Comparison of ENCODE assay signal across 2 cellular contexts in genomic region chr9:113742471-113742870, GRCh38.
TF ChIP-seq lines count a peak whose summit lies in the region.

No MANE protein-coding gene starts in this region.

TF ChIP-seq in SK-N-SH treated with all-trans-retinoic acid at 6 μM for 48 hours, 23 proteins besides CTCF, POLR2A, EP300 and RAD21 (continued from another document):
- TF ChIP-seq, protein P1, sequence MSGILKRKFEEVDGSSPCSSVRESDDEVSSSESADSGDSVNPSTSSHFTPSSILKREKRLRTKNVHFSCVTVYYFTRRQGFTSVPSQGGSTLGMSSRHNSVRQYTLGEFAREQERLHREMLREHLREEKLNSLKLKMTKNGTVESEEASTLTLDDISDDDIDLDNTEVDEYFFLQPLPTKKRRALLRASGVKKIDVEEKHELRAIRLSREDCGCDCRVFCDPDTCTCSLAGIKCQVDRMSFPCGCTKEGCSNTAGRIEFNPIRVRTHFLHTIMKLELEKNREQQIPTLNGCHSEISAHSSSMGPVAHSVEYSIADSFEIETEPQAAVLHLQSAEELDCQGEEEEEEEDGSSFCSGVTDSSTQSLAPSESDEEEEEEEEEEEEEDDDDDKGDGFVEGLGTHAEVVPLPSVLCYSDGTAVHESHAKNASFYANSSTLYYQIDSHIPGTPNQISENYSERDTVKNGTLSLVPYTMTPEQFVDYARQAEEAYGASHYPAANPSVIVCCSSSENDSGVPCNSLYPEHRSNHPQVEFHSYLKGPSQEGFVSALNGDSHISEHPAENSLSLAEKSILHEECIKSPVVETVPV (CRISPR knock-in tag; IDR thresholded peaks at IDR 0.05) = no peak
- no peak for TF ChIP-seq PPARA (CRISPR knock-in tag; IDR thresholded peaks at IDR 0.05; ENCODE audit: borderline replicate concordance)
- no peak for TF ChIP-seq ESRRG (CRISPR knock-in tag; IDR thresholded peaks at IDR 0.05)
- no peak for TF ChIP-seq RARB (CRISPR knock-in tag; IDR thresholded peaks at IDR 0.05)
- TF ChIP-seq ISL1 (CRISPR knock-in tag; IDR thresholded peaks at IDR 0.05) = no peak
- no peak for TF ChIP-seq ZC3H10 (CRISPR knock-in tag; IDR thresholded peaks at IDR 0.05)
- TF ChIP-seq, protein P2, sequence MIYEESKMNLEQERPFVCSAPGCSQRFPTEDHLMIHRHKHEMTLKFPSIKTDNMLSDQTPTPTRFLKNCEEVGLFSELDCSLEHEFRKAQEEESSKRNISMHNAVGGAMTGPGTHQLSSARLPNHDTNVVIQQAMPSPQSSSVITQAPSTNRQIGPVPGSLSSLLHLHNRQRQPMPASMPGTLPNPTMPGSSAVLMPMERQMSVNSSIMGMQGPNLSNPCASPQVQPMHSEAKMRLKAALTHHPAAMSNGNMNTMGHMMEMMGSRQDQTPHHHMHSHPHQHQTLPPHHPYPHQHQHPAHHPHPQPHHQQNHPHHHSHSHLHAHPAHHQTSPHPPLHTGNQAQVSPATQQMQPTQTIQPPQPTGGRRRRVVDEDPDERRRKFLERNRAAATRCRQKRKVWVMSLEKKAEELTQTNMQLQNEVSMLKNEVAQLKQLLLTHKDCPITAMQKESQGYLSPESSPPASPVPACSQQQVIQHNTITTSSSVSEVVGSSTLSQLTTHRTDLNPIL (CRISPR knock-in tag; IDR thresholded peaks at IDR 0.05; ENCODE audit: low read depth) = no peak
- TF ChIP-seq, protein P3, sequence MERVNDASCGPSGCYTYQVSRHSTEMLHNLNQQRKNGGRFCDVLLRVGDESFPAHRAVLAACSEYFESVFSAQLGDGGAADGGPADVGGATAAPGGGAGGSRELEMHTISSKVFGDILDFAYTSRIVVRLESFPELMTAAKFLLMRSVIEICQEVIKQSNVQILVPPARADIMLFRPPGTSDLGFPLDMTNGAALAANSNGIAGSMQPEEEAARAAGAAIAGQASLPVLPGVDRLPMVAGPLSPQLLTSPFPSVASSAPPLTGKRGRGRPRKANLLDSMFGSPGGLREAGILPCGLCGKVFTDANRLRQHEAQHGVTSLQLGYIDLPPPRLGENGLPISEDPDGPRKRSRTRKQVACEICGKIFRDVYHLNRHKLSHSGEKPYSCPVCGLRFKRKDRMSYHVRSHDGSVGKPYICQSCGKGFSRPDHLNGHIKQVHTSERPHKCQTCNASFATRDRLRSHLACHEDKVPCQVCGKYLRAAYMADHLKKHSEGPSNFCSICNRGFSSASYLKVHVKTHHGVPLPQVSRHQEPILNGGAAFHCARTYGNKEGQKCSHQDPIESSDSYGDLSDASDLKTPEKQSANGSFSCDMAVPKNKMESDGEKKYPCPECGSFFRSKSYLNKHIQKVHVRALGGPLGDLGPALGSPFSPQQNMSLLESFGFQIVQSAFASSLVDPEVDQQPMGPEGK (CRISPR knock-in tag; IDR thresholded peaks at IDR 0.05; ENCODE audit: borderline replicate concordance) = no peak
- TF ChIP-seq BACH2 (CRISPR knock-in tag; IDR thresholded peaks at IDR 0.05; ENCODE audit: borderline replicate concordance) = no peak
- TF ChIP-seq ZNF565 (CRISPR knock-in tag; conservative IDR thresholded peaks at IDR 0.05; ENCODE audit: low read depth) = no peak

TF ChIP-seq in SK-N-SH, 30 proteins besides CTCF, POLR2A, EP300 and RAD21:
- TF ChIP-seq ZBTB33 (IDR thresholded peaks at IDR 0.05; ENCODE audit: borderline replicate concordance, low read depth) (no peak), IRF3 (IDR thresholded peaks at IDR 0.05; ENCODE audit: low read depth, low read length) (no peak), NRF1 (IDR thresholded peaks at IDR 0.05; ENCODE audit: low read depth, low read length) (no peak), FOSL2 (IDR thresholded peaks at IDR 0.05; ENCODE audit: borderline replicate concordance, low read depth) (no peak), USF1 (IDR thresholded peaks at IDR 0.05; ENCODE audit: borderline replicate concordance, low read depth) (no peak), ELF1 (IDR thresholded peaks at IDR 0.05) (no peak), FOXM1 (IDR thresholded peaks at IDR 0.05; ENCODE audit: low read depth) (no peak), MEF2A (IDR thresholded peaks at IDR 0.05; ENCODE audit: borderline replicate concordance, low read depth) (no peak), CHD2 (IDR thresholded peaks at IDR 0.05; ENCODE audit: low read length, partially characterized antibody) (no peak), SMC3 (IDR thresholded peaks at IDR 0.05; ENCODE audit: low read depth, low read length) (no peak), RXRA (IDR thresholded peaks at IDR 0.05; ENCODE audit: borderline replicate concordance, low read depth) (no peak), TEAD4 (IDR thresholded peaks at IDR 0.05; ENCODE audit: borderline replicate concordance, insufficient read depth) (no peak), GATA2 (CRISPR knock-in tag; IDR thresholded peaks at IDR 0.05) (no peak)
- TF ChIP-seq, protein P4, sequence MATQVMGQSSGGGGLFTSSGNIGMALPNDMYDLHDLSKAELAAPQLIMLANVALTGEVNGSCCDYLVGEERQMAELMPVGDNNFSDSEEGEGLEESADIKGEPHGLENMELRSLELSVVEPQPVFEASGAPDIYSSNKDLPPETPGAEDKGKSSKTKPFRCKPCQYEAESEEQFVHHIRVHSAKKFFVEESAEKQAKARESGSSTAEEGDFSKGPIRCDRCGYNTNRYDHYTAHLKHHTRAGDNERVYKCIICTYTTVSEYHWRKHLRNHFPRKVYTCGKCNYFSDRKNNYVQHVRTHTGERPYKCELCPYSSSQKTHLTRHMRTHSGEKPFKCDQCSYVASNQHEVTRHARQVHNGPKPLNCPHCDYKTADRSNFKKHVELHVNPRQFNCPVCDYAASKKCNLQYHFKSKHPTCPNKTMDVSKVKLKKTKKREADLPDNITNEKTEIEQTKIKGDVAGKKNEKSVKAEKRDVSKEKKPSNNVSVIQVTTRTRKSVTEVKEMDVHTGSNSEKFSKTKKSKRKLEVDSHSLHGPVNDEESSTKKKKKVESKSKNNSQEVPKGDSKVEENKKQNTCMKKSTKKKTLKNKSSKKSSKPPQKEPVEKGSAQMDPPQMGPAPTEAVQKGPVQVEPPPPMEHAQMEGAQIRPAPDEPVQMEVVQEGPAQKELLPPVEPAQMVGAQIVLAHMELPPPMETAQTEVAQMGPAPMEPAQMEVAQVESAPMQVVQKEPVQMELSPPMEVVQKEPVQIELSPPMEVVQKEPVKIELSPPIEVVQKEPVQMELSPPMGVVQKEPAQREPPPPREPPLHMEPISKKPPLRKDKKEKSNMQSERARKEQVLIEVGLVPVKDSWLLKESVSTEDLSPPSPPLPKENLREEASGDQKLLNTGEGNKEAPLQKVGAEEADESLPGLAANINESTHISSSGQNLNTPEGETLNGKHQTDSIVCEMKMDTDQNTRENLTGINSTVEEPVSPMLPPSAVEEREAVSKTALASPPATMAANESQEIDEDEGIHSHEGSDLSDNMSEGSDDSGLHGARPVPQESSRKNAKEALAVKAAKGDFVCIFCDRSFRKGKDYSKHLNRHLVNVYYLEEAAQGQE (IDR thresholded peaks at IDR 0.05; ENCODE audit: low read depth, low read length) = no peak
